8 cellular contexts compared by ENCODE assay signal in the genomic region with DNA sequence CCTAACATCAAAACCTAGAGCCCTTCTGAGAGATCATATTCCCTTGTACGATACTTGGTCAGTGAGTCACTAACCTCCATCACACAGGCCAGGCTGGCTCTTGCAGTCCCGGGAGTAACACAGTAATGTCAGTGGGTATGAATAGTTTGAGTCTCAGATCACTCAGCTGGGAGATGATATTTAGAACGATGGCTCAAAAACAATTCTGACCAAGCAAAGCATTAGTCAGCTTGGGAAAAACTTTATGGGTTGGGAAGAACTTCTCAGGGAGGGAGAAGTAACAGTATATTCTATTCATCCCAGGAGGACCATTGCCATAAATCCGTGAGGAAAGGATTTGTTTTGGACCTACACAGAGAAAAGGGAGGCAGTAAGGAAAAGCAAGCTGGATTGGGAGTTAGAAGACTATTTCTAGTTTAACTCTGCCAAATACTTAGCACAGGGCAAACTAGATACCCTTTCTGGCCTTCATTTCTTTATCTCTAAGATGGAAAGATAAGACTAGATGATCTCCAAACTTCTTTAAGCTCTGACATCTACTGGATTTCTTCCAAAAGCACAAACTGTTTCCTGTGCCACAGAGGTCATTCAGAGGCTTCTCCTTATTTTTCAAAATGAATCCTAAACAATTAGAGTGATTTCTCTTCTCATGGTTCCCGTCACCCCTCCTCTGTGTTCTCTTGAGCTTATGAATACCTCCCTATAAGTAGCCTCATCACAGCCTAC.
A peak's percentile ranks its signal among the peaks of the same experiment; 100 is the strongest.
DNase-seq lines count a peak whose midpoint lies in the region; ATAC-seq and TF ChIP-seq lines count a peak whose summit lies in the region.

No MANE protein-coding gene starts in this region.

- peak; percentile 91 for DNase-seq in H4 (ENCODE audit: low spot score)
- peak; percentile 35 to 88 for DNase-seq in ascending aorta (ENCODE audit: low spot score in 2 of 2)
- DNase-seq in left lung: no peak
- peak; percentile 46 to 72 for DNase-seq in uterus
- no peak for DNase-seq in glutamatergic neuron

- H3K36me3 ChIP-seq in ascending aorta: no peaks in the 10 kb centered on the region
- H3K36me3 ChIP-seq in left lung: no peaks in the 10 kb centered on the region
- H3K36me3 ChIP-seq in uterus: no peaks in the 10 kb centered on the region

- H3K9me3 ChIP-seq in ascending aorta (no peaks in the 10 kb centered on the region), left lung (no peaks in the 10 kb centered on the region), uterus (no peaks in the 10 kb centered on the region)

- no peak overlapping the region for H3K4me3 ChIP-seq in ascending aorta
- no peak overlapping the region for H3K4me3 ChIP-seq in left lung
- no peak overlapping the region for H3K4me3 ChIP-seq in uterus

- intact Hi-C loops in ascending aorta (cut with DNase I): no loop called here
- intact Hi-C loops in left lung (cut with DNase I): no loop called here
- intact Hi-C loops in uterus (cut with DNase I; ENCODE audit: low total_unique reads): loop anchor here (1.0 kb wide), 1 partner anchor 29 kb away; no protein-coding TSS in a partner anchor

- no peaks in the 10 kb centered on the region for H3K27me3 Mint-ChIP-seq in glutamatergic neuron (ENCODE audit: unreplicated experiment)

- H3K27ac ChIP-seq in 22Rv1 (peak overlapping the region; percentile 17; the same call in 1 of the 2 replicates), ascending aorta (peak overlapping the region; percentile 81 to 90), left lung (peak overlapping the region; percentile 77 to 78), uterus (peak overlapping the region; percentile 85 to 89)

- peaks cover 7% of the 10 kb centered on the region for H3K4me1 Mint-ChIP-seq in glutamatergic neuron (ENCODE audit: low read depth, unreplicated experiment)

- H3K27ac Mint-ChIP-seq in glutamatergic neuron (ENCODE audit: unreplicated experiment): no peak overlapping the region

- no peaks in the 10 kb centered on the region for H3K9me3 Mint-ChIP-seq in glutamatergic neuron (ENCODE audit: unreplicated experiment)

- no peak overlapping the region for H3K4me3 Mint-ChIP-seq in glutamatergic neuron (ENCODE audit: unreplicated experiment)

- TF ChIP-seq POLR2A in uterus (IDR thresholded peaks at IDR 0.05): no peak

- ATAC-seq in left lung (peak; percentile 76), HG03521 (IDR thresholded peaks at IDR 0.05; ENCODE audit: unreplicated experiment) (no peak), GM18519 (IDR thresholded peaks at IDR 0.05; ENCODE audit: low FRiP score, unreplicated experiment) (no peak)

- peaks cover 0 to 25% of the 10 kb centered on the region in 2 donors for H3K4me1 ChIP-seq in ascending aorta
- peaks cover 22 to 59% of the 10 kb centered on the region in 2 donors for H3K4me1 ChIP-seq in left lung
- H3K4me1 ChIP-seq in uterus: peaks cover 6 to 13% of the 10 kb centered on the region in 2 donors

- TF ChIP-seq CTCF in 22Rv1 (IDR thresholded peaks at IDR 0.05): no peak
- TF ChIP-seq CTCF in ascending aorta (IDR thresholded peaks at IDR 0.05): no peak
- TF ChIP-seq CTCF in left lung (IDR thresholded peaks at IDR 0.05): no peak
- no peak for TF ChIP-seq CTCF in uterus (IDR thresholded peaks at IDR 0.05)
- TF ChIP-seq CTCF in glutamatergic neuron (IDR thresholded peaks at IDR 0.05; ENCODE audit: partially characterized antibody, unreplicated experiment): no peak

- H3K27me3 ChIP-seq in ascending aorta (no peaks in the 10 kb centered on the region), left lung (no peaks in the 10 kb centered on the region), uterus (no peaks in the 10 kb centered on the region)

- peaks cover 3% of the 10 kb centered on the region for H3K36me3 Mint-ChIP-seq in glutamatergic neuron (ENCODE audit: unreplicated experiment)

Comparison
In these comparisons a context has a peak if more than half of its experiments do, and no peak if none do; other contexts are left out.
1. H3K27ac ChIP-seq: peak in every context shown above with its lines; median percentile 87 in uterus; 86 in ascending aorta; 78 in left lung; 17 in 22Rv1.
2. DNase-seq: peak in H4 (single experiment), ascending aorta (2 of 2) and uterus (2 of 2); none in left lung (0 of 2) and glutamatergic neuron (single experiment).